Comparison of ENCODE assay signal across 23 cellular contexts in the genomic region with DNA sequence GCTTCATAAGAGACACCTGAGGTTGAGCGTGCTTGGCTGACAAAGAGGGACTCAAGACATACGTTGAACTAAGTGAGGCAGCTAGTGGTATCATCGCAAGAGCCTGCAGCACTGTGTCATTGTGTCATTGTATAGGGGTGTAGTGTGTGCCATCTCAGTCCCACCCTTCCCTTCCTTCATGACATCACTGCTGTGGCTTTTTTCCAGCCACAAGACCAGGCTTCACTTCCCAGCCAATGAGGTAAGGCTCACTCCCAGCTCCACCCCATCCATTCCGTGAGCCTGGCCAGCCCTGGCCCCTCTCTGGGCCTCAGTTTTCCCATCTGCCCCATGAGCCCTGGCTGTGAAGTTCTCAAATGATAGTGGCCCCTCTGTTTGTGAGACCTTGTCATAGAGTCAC.
DNase-seq lines count a peak whose midpoint lies in the region; ATAC-seq and TF ChIP-seq lines count a peak whose summit lies in the region.
"Had no signal": no experiment of that assay in that cellular context is flagged by ENCODE, and none has a peak within 500 bp of the region (broad histone marks: within the 10 kb centered on the region; RNA-seq: fewer than 3 reads in every experiment).

No MANE protein-coding gene starts in this region.

- ATAC-seq in GM18870 (IDR thresholded peaks at IDR 0.05; ENCODE audit: unreplicated experiment): no peak
- no peak for ATAC-seq in HG02870 (IDR thresholded peaks at IDR 0.05; ENCODE audit: unreplicated experiment)
- ATAC-seq in GM21576 (IDR thresholded peaks at IDR 0.05; ENCODE audit: unreplicated experiment): no peak
- ATAC-seq: activated CD4-positive, CD25-positive, alpha-beta regulatory T cell treated with anti-CD3 and anti-CD28 coated beads, Interleukin-2, amount 50 U/mL, for 24 hours; activated CD8-positive, alpha-beta T cell treated with anti-CD3 and anti-CD28 coated beads for 36 hours; activated naive CD8-positive, alpha-beta T cell treated with anti-CD3 and anti-CD28 coated beads, Interleukin-2, amount 50 U/mL, for 24 hours; body of pancreas; CD8-positive, alpha-beta T cell; left lung had no signal

- H3K27ac Mint-ChIP-seq in nephron: peak overlapping the region in 2 of 3 experiments; percentile 53 to 68
- H3K27ac Mint-ChIP-seq: activated CD8-positive, alpha-beta T cell treated with anti-CD3 and anti-CD28 coated beads for 36 hours; activated naive CD8-positive, alpha-beta T cell treated with anti-CD3 and anti-CD28 coated beads, Interleukin-2, amount 50 U/mL, for 24 hours; CD8-positive, alpha-beta T cell; IgD-negative memory B cell had no signal

- no peaks in the 10 kb centered on the region for H3K36me3 Mint-ChIP-seq in nephron (ENCODE audit: low read depth)
- H3K36me3 Mint-ChIP-seq: CD8-positive, alpha-beta T cell; IgD-negative memory B cell; neural progenitor cell had no signal

- peaks cover 62% of the 10 kb centered on the region for H3K4me1 Mint-ChIP-seq in nephron

- no peaks in the 10 kb centered on the region for H3K9me3 Mint-ChIP-seq in nephron
- H3K9me3 Mint-ChIP-seq: activated CD8-positive, alpha-beta T cell treated with anti-CD3 and anti-CD28 coated beads for 36 hours; activated naive CD8-positive, alpha-beta T cell treated with anti-CD3 and anti-CD28 coated beads, Interleukin-2, amount 50 U/mL, for 24 hours; CD8-positive, alpha-beta T cell; IgD-negative memory B cell; neural progenitor cell had no signal

- peak; percentile 54 for DNase-seq in Daoy (ENCODE audit: low read depth)
- peak; percentile 41 for DNase-seq in HT-29 (ENCODE audit: low spot score)
- peak; percentile 13 to 35 for DNase-seq in dermis microvascular lymphatic vessel endothelial cell (ENCODE audit: low read depth in 2 of 2)
- DNase-seq: activated CD8-positive, alpha-beta T cell treated with anti-CD3 and anti-CD28 coated beads for 36 hours; activated gamma-delta T cell; activated naive CD8-positive, alpha-beta T cell treated with anti-CD3 and anti-CD28 coated beads, Interleukin-2, amount 50 U/mL, for 24 hours; activated T-cell treated with anti-CD3 and anti-CD28 coated beads for 4 hours; body of pancreas; CD8-positive, alpha-beta T cell; DMS53; head of caudate nucleus; left lung; MG63; NCI-H69; stimulated activated CD4-positive, alpha-beta T cell treated with anti-CD3 and anti-CD28 coated beads, Interleukin-1b, Interleukin-23, amount 100 ng/mL, for 48 hours; substantia nigra had no signal

- H3K4me3 Mint-ChIP-seq in nephron: peak overlapping the region in 1 of 3 experiments; percentile 31
- H3K4me3 Mint-ChIP-seq: activated CD8-positive, alpha-beta T cell treated with anti-CD3 and anti-CD28 coated beads for 36 hours; activated naive CD8-positive, alpha-beta T cell treated with anti-CD3 and anti-CD28 coated beads, Interleukin-2, amount 50 U/mL, for 24 hours; CD8-positive, alpha-beta T cell; IgD-negative memory B cell; neural progenitor cell had no signal

- no peak for TF ChIP-seq CTCF in nephron (IDR thresholded peaks at IDR 0.05; ENCODE audit: unreplicated experiment in 3 of 3)

- peaks cover 20% of the 10 kb centered on the region for H3K27me3 Mint-ChIP-seq in nephron (ENCODE audit: low read depth)
- H3K27me3 Mint-ChIP-seq: activated CD8-positive, alpha-beta T cell treated with anti-CD3 and anti-CD28 coated beads for 36 hours; activated naive CD8-positive, alpha-beta T cell treated with anti-CD3 and anti-CD28 coated beads, Interleukin-2, amount 50 U/mL, for 24 hours had no signal
